In the genomic region with DNA sequence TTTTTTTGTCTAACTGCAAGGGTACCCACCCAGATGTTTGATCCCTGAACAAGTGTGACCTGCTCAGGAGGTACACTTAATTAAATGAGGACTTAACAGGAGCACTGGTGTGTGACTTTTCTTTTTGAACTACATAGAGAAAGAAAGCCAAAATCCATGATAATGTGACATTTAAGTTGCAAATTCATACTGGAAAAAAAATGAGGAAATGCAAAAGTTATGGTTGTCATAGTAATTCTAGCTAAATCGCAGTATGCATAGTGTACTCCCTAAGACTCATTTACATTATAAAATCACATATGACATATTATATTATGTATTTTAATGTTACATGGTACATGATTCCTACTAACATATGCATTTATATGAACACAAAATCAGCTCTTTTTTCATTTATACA, we compare ENCODE assay signal across 26 cellular contexts.
"Had no signal": no experiment of that assay in that cellular context is flagged by ENCODE, and none has a peak within 500 bp of the region (broad histone marks: within the 10 kb centered on the region; RNA-seq: fewer than 3 reads in every experiment).

No MANE protein-coding gene starts in this region.

- H3K27ac ChIP-seq: stomach, suprapubic skin, testis, thoracic aorta, thyroid gland, tibial artery, tibial nerve, transverse colon, upper lobe of left lung, upper lobe of right lung, uterus, vagina had no signal

- H3K4me3 ChIP-seq: stomach, suprapubic skin, testis, thoracic aorta, thyroid gland, tibial artery, tibial nerve, transverse colon, upper lobe of left lung, upper lobe of right lung, uterus, vagina had no signal

- DNase-seq: stimulated activated CD4-positive, alpha-beta T cell treated with anti-CD3 and anti-CD28 coated beads, Interleukin-2, amount 100 ng/mL, for 48 hours; stimulated activated CD4-positive, alpha-beta T cell treated with anti-CD3 and anti-CD28 coated beads, Interleukin-4, amount 100 ng/mL, for 1 hour; stimulated activated CD4-positive, alpha-beta T cell treated with anti-CD3 and anti-CD28 coated beads, Interleukin-4, amount 100 ng/mL, for 24 hours; stimulated activated CD4-positive, alpha-beta T cell treated with anti-CD3 and anti-CD28 coated beads, Interleukin-4, amount 100 ng/mL, for 4 hours; stimulated activated CD8-positive, alpha-beta memory T cell treated with anti-CD3 and anti-CD28 coated beads, Interleukin-4, amount 100 ng/mL, for 48 hours; stimulated activated naive B cell treated with anti-CD40 and anti-IgM and Interleukin-4, amounts not matched to agents 10 μg/mL and 1 μg/mL and 100 μg/mL, for 72 hours; stimulated activated naive CD4-positive, alpha-beta T cell; stimulated activated naive CD4-positive, alpha-beta T cell treated with Interleukin-2 at 50 U/mL for 16 hours; stimulated activated naive CD8-positive, alpha-beta T cell treated with anti-CD3 and anti-CD28 coated beads, Interleukin-15, amount 100 ng/mL, for 72 hours; stimulated activated naive CD8-positive, alpha-beta T cell treated with anti-CD3 and anti-CD28 coated beads, Interleukin-15, Interleukin-2, amounts not matched to agents 100 U/mL and 50 U/mL, for 24 hours; stomach; substantia nigra; testis; thyroid gland; tibial artery; transverse colon; trophoblast cell; upper lobe of left lung; upper lobe of right lung; uterus had no signal

- H3K27me3 ChIP-seq: stomach, suprapubic skin, testis, thyroid gland, tibial artery, tibial nerve, transverse colon, upper lobe of left lung, upper lobe of right lung, uterus, vagina had no signal

- ATAC-seq: stimulated activated effector memory CD8-positive, alpha-beta T cell treated with anti-CD3 and anti-CD28 coated beads, Interleukin-12 subunit alpha, Interleukin-12 subunit beta, amount 100 ng/mL, for 72 hours; stimulated activated memory B cell treated with anti-CD40 and anti-IgM and Interleukin-4, amounts not matched to agents 10 μg/mL and 1 μg/mL and 100 μg/mL, for 72 hours; stimulated activated naive B cell treated with anti-CD40 and anti-IgM and Interleukin-4, amounts not matched to agents 10 μg/mL and 1 μg/mL and 100 μg/mL, for 72 hours; stimulated activated naive CD8-positive, alpha-beta T cell treated with anti-CD3 and anti-CD28 coated beads, Interleukin-15, amount 100 ng/mL, for 72 hours; stimulated activated naive CD8-positive, alpha-beta T cell treated with anti-CD3 and anti-CD28 coated beads, Interleukin-15, Interleukin-2, amounts not matched to agents 100 U/mL and 50 U/mL, for 24 hours; upper lobe of right lung had no signal

- H3K9me3 ChIP-seq: stomach, suprapubic skin, testis, thoracic aorta, thyroid gland, tibial artery, tibial nerve, transverse colon, upper lobe of left lung, upper lobe of right lung, uterus, vagina had no signal

- H3K36me3 ChIP-seq: stomach, suprapubic skin, thoracic aorta, thyroid gland, tibial artery, tibial nerve, transverse colon, upper lobe of left lung, upper lobe of right lung, uterus, vagina had no signal

- H3K4me1 ChIP-seq: stomach, suprapubic skin, thyroid gland, transverse colon, upper lobe of left lung, uterus, vagina had no signal
